Comparison of ENCODE assay signal across 2 cellular contexts in genomic region chr14:21049263-21049662, GRCh38.
A peak's percentile ranks its signal among the peaks of the same experiment; 100 is the strongest.
TF ChIP-seq lines count a peak whose summit lies in the region.

No MANE protein-coding gene starts in this region.

TF ChIP-seq in HEK293, 187 proteins besides CTCF, POLR2A, EP300 and RAD21:
- TF ChIP-seq KLF8 (tag by site-specific recombination; IDR thresholded peaks at IDR 0.05) (no peak), ZBTB17 (tag by site-specific recombination; IDR thresholded peaks at IDR 0.05) (peak; percentile 78), ZNF624 (tag by site-specific recombination; IDR thresholded peaks at IDR 0.05) (no peak), ZNF138 (tag by site-specific recombination; IDR thresholded peaks at IDR 0.05; ENCODE audit: borderline replicate concordance) (no peak), ZNF426 (tag by site-specific recombination; IDR thresholded peaks at IDR 0.05) (no peak), ZNF747 (tag by site-specific recombination; IDR thresholded peaks at IDR 0.05) (no peak), KLF16 (tag by site-specific recombination; IDR thresholded peaks at IDR 0.05) (no peak)

TF ChIP-seq in K562, 482 proteins besides CTCF, POLR2A, EP300 and RAD21:
- TF ChIP-seq ZMIZ1 (IDR thresholded peaks at IDR 0.05; ENCODE audit: low read depth in 2 of 2, low read length in 2 of 2) (peak in 1 of 2 experiments; percentile 71; a peak in 1 of 4 replicates), WHSC1 (IDR thresholded peaks at IDR 0.05; ENCODE audit: low read length) (no peak), ZBTB17 (CRISPR knock-in tag; IDR thresholded peaks at IDR 0.05) (peak; percentile 98), EGR1 (conservative IDR thresholded peaks at IDR 0.05) (0 out of 2 replicates have a peak, but pooled peaks have one; percentile 6), MLLT1 (IDR thresholded peaks at IDR 0.05) (peak in 1 of 2 experiments; percentile 95; a peak in 2 of 4 replicates)
